Comparison of ENCODE assay signal across 14 cellular contexts in the genomic region with DNA sequence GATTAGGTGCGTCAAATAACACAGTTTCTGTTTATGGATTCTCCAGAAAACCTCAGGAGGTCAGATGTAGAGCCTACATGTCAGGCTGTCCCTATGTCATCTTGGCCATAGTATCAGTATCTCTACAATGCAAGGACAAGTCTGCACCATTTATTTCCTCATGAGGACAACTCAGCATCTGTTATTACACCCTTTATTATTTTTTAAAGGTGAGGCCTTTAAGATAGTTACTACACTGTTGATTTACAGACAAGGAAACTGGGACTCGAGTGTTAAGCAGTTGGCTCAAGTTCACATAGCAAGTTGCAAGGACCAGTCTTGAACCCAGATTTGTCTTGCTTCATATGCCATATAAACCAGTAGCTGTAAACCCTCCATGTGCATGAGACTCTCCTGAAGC. TPM values are rescaled to one million over a fixed set of nuclear protein-coding genes. Genes with fewer than 3 reads are reported as not detected.
"Had no signal": no experiment of that assay in that cellular context is flagged by ENCODE, and none has a peak within 500 bp of the region (broad histone marks: within the 10 kb centered on the region; RNA-seq: fewer than 3 reads in every experiment).

No MANE protein-coding gene starts in this region.

- H3K4me3 Mint-ChIP-seq: nephron progenitor cell had no signal

- H3K4me1 ChIP-seq: prostate gland had no signal

- H3K4me3 ChIP-seq: prostate gland had no signal

- H3K36me3 ChIP-seq: lower lobe of right lung, prostate gland, spleen, upper lobe of left lung had no signal

- H3K27ac Mint-ChIP-seq: activated CD4-positive, alpha-beta T cell treated with anti-CD3 and anti-CD28 coated beads for 36 hours; activated CD8-positive, alpha-beta T cell treated with anti-CD3 and anti-CD28 coated beads for 36 hours; activated naive CD4-positive, alpha-beta T cell treated with anti-CD3 and anti-CD28 coated beads, Interleukin-2, amount 50 U/mL, for 72 hours; nephron progenitor cell; stimulated activated memory B cell treated with anti-CD40 and anti-IgM and Interleukin-4, amounts not matched to agents 10 μg/mL and 1 μg/mL and 100 μg/mL, for 72 hours had no signal

- H3K27ac ChIP-seq: lower lobe of right lung, prostate gland, spleen, upper lobe of left lung, VCaP had no signal

- H3K9me3 ChIP-seq: lower lobe of right lung, prostate gland had no signal

- ATAC-seq: activated CD8-positive, alpha-beta T cell treated with anti-CD3 and anti-CD28 coated beads for 36 hours; stimulated activated memory B cell treated with anti-CD40 and anti-IgM and Interleukin-4, amounts not matched to agents 10 μg/mL and 1 μg/mL and 100 μg/mL, for 72 hours had no signal

- DNase-seq: activated CD8-positive, alpha-beta T cell treated with anti-CD3 and anti-CD28 coated beads for 36 hours; nephron progenitor cell; spleen; stimulated activated CD4-positive, alpha-beta T cell treated with anti-CD3 and anti-CD28 coated beads, Interleukin-1b, Interleukin-23, amount 100 ng/mL, for 48 hours had no signal

RNA-seq across cellular contexts. Expression of a gene that starts 27.3 kb away (rescaled TPM):
- total RNA-seq: activated CD4-positive, alpha-beta T cell treated with anti-CD3 and anti-CD28 coated beads for 36 hours; activated CD8-positive, alpha-beta T cell treated with anti-CD3 and anti-CD28 coated beads for 36 hours; activated naive CD4-positive, alpha-beta T cell treated with anti-CD3 and anti-CD28 coated beads, Interleukin-2, amount 50 U/mL, for 72 hours; bronchial epithelial cell; fibroblast of lung; SK-MEL-5 had no signal
- polyA plus RNA-seq: fibroblast of lung had no signal
